16 cellular contexts compared by ENCODE assay signal in genomic region chr21:24045373-24045772, GRCh38.
DNase-seq lines count a peak whose midpoint lies in the region; ATAC-seq, FAIRE-seq and TF ChIP-seq lines count a peak whose summit lies in the region.
"Had no signal": no experiment of that assay in that cellular context is flagged by ENCODE, and none has a peak within 500 bp of the region (broad histone marks: within the 10 kb centered on the region; RNA-seq: fewer than 3 reads in every experiment).

No MANE protein-coding gene starts in this region.

- TF ChIP-seq POLR2A in lower leg skin (IDR thresholded peaks at IDR 0.05): no peak

- H3K27me3 ChIP-seq in astrocyte (ENCODE audit: insufficient read depth, low read length): no peaks in the 10 kb centered on the region
- H3K27me3 ChIP-seq: BE2C had no signal

- no peaks in the 10 kb centered on the region for H3K27me3 Mint-ChIP-seq in astrocyte (ENCODE audit: low read depth, unreplicated experiment)
- no peaks in the 10 kb centered on the region for H3K27me3 Mint-ChIP-seq in memory B cell

- peaks cover 11% of the 10 kb centered on the region for H3K4me1 ChIP-seq in astrocyte (ENCODE audit: insufficient read depth, low read length)
- H3K4me1 ChIP-seq: BE2C had no signal

- H3K36me3 Mint-ChIP-seq in astrocyte (ENCODE audit: low read depth, unreplicated experiment) (no peaks in the 10 kb centered on the region), memory B cell (no peaks in the 10 kb centered on the region)
- H3K36me3 Mint-ChIP-seq: CD8-positive, alpha-beta T cell had no signal

- WGBS in lower leg skin, 2 donors: 52 to 56% methylated on average over 4 of the region's 4 CpGs

- H3K27ac ChIP-seq in astrocyte (ENCODE audit: low read depth, low read length): peak overlapping the region; percentile 72

- DNase-seq in Right ventricle myocardium superior: no peak
- no peak for DNase-seq in cardiac septum (ENCODE audit: low spot score)
- no peak for DNase-seq in astrocyte (ENCODE audit: low read depth)
- DNase-seq in memory B cell (ENCODE audit: low spot score in 2 of 2): no peak
- no peak for DNase-seq in effector CD8-positive, alpha-beta T cell (lab: John Stamatoyannopoulos, UW)
- no peak for DNase-seq in lower leg skin (ENCODE audit: low spot score in 2 of 2)
- DNase-seq: NCI-H2171 treated with DMSO at 0.1 percent for 48 hours; NCI-H510A; NCI-H748 treated with DMSO at 0.1 percent for 48 hours; NK-92 treated with Interleukin-12 subunit alpha and Interleukin-12 subunit beta, amount 100 ng/mL, for 24 hours had no signal

- H4K20me1 ChIP-seq in astrocyte (ENCODE audit: insufficient read depth, low read length): no peaks in the 10 kb centered on the region

- no peak for FAIRE-seq in astrocyte (lab: Jason Lieb, UNC)
- FAIRE-seq: GM12891, GM18507, H1 had no signal

- H3K4me3 Mint-ChIP-seq in astrocyte (ENCODE audit: unreplicated experiment) (no peak overlapping the region), memory B cell (no peak overlapping the region)
- H3K4me3 Mint-ChIP-seq: CD8-positive, alpha-beta T cell had no signal

- H3K4me2 ChIP-seq in astrocyte (ENCODE audit: low read length): peak overlapping the region; percentile 70

- no peak for TF ChIP-seq CTCF in astrocyte (IDR thresholded peaks at IDR 0.05; ENCODE audit: insufficient read depth, low read depth, low read length)
- TF ChIP-seq CTCF in lower leg skin (IDR thresholded peaks at IDR 0.05): no peak

- H3K4me3 ChIP-seq in astrocyte (ENCODE audit: insufficient read depth, low read depth, low read length) (no peak overlapping the region), lower leg skin (ENCODE audit: low read depth, poor library complexity, severe bottlenecking) (no peak overlapping the region)

- no peak overlapping the region for H2AFZ ChIP-seq in astrocyte (ENCODE audit: low read depth, low read length)

- no peaks in the 10 kb centered on the region for H3K79me2 ChIP-seq in astrocyte (ENCODE audit: insufficient read depth, low read length)

- peak; percentile 66 for ATAC-seq in Right ventricle myocardium superior (ENCODE audit: poor library complexity)
- no peak for ATAC-seq in memory B cell (ENCODE audit: low read depth)
- ATAC-seq in HG03521 (IDR thresholded peaks at IDR 0.05; ENCODE audit: unreplicated experiment): no peak
- ATAC-seq: CD8-positive, alpha-beta T cell had no signal

- H3K9ac ChIP-seq in astrocyte (ENCODE audit: low read length): peak overlapping the region; percentile 62

- H3K27ac Mint-ChIP-seq in astrocyte (ENCODE audit: unreplicated experiment) (no peak overlapping the region), memory B cell (peak overlapping the region; percentile 9)
- H3K27ac Mint-ChIP-seq: CD8-positive, alpha-beta T cell had no signal

- H3K4me1 Mint-ChIP-seq in astrocyte (ENCODE audit: low read depth, unreplicated experiment) (peaks cover 2% of the 10 kb centered on the region), memory B cell (peaks cover 22% of the 10 kb centered on the region)

- no peaks in the 10 kb centered on the region for H3K9me3 ChIP-seq in astrocyte (ENCODE audit: insufficient read depth, low read depth, low read length)
- H3K9me3 ChIP-seq: BE2C had no signal

- intact Hi-C loops in Right ventricle myocardium superior (cut with DNase I): no loop called here
- intact Hi-C loops in cardiac septum (cut with DNase I): no loop called here
- intact Hi-C loops in lower leg skin (cut with DNase I; ENCODE audit: low total_unique reads): no loop called here

- H3K9me3 Mint-ChIP-seq in astrocyte (ENCODE audit: unreplicated experiment): no peaks in the 10 kb centered on the region
- no peaks in the 10 kb centered on the region for H3K9me3 Mint-ChIP-seq in memory B cell
- H3K9me3 Mint-ChIP-seq: CD8-positive, alpha-beta T cell had no signal

- no peaks in the 10 kb centered on the region for H3K36me3 ChIP-seq in astrocyte (ENCODE audit: insufficient read depth, low read length)
- H3K36me3 ChIP-seq: BE2C had no signal
